2 cellular contexts compared by ENCODE assay signal in the genomic region with DNA sequence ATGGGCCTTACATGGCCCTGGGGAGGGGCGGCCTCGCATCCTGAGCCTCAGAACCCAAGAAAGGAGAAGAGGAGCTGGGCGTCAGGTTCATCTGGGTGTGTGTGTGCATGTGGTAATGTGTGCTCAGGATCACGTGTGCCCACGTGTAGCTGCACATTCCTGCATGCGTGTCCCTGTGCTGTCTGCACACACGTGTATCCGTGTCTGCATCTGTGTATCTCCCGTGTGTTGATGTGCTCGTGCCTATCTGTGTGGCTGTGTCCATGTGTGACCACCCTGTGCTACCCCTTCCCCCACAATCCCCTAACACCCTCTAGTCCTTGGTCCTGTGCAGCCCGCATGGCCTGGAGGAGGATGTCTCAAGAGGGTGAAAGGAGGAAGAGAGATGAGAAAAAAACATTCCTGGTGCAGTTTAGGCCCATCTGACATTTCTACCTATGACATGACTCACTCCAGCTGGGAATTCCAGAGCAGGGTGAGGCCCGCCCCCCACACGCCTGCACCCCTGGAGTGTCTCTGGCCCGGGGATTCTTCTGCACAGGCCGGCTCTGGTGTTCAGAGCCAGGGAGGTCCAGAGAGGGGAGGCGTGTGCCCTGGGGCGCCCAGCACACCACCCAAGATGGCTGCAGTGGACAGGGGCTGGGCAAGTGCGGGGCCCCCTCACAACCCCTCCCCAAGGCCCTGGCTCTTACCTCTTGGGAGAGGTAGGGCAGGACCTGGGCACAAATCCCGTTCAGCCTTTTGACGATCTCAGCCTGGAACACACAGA.
TF ChIP-seq lines count a peak whose summit lies in the region.

No MANE protein-coding gene starts in this region.

TF ChIP-seq in IMR-90, 13 proteins besides CTCF, POLR2A, EP300 and RAD21 (continued from another document):
- TF ChIP-seq, protein P1, sequence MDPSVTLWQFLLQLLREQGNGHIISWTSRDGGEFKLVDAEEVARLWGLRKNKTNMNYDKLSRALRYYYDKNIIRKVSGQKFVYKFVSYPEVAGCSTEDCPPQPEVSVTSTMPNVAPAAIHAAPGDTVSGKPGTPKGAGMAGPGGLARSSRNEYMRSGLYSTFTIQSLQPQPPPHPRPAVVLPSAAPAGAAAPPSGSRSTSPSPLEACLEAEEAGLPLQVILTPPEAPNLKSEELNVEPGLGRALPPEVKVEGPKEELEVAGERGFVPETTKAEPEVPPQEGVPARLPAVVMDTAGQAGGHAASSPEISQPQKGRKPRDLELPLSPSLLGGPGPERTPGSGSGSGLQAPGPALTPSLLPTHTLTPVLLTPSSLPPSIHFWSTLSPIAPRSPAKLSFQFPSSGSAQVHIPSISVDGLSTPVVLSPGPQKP (IDR thresholded peaks at IDR 0.05; ENCODE audit: borderline replicate concordance, low read depth, low read length): no peak
- TF ChIP-seq BHLHE40 (IDR thresholded peaks at IDR 0.05; ENCODE audit: low read depth, low read length) (no peak), RCOR1 (IDR thresholded peaks at IDR 0.05; ENCODE audit: insufficient replicate concordance, low read length) (no peak), MAFK (IDR thresholded peaks at IDR 0.05; ENCODE audit: low read depth, low read length) (no peak), SMC3 (IDR thresholded peaks at IDR 0.05; ENCODE audit: low read depth, low read length) (no peak), NFE2L2 (IDR thresholded peaks at IDR 0.05; ENCODE audit: low read depth, low read length) (no peak)

TF ChIP-seq in HEK293T, 16 proteins besides CTCF, POLR2A, EP300 and RAD21 (continued from another document):
- TF ChIP-seq TARDBP (IDR thresholded peaks at IDR 0.05): no peak
- no peak for TF ChIP-seq LEF1 (IDR thresholded peaks at IDR 0.05; ENCODE audit: borderline replicate concordance)
TF ChIP-seq in HEK293T: peak in this region for 0.
